29 cellular contexts compared by ENCODE assay signal in genomic region chr12:108269224-108269623, GRCh38.
"Had no signal": no experiment of that assay in that cellular context is flagged by ENCODE, and none has a peak within 500 bp of the region (broad histone marks: within the 10 kb centered on the region; RNA-seq: fewer than 3 reads in every experiment).

No MANE protein-coding gene starts in this region.

- H3K27ac Mint-ChIP-seq: dendritic cell treated with granulocyte-macrophage colony-stimulating factor and Interleukin-4, amounts not matched to agents 40 ng/mL and 50 ng/mL, for 4 days; effector memory CD8-positive, alpha-beta T cell; endodermal cell had no signal

- ATAC-seq: effector memory CD8-positive, alpha-beta T cell; esophagus mucosa; foreskin keratinocyte; gastrocnemius medialis; gastroesophageal sphincter; heart left ventricle had no signal

- H3K9me3 ChIP-seq: colonic mucosa, esophagus muscularis mucosa, esophagus squamous epithelium, gastrocnemius medialis, heart right ventricle had no signal

- H3K79me2 ChIP-seq: hepatocyte had no signal

- H3K4me3 Mint-ChIP-seq: dendritic cell treated with granulocyte-macrophage colony-stimulating factor and Interleukin-4, amounts not matched to agents 40 ng/mL and 50 ng/mL, for 4 days; effector memory CD8-positive, alpha-beta T cell; endodermal cell had no signal

- H3K4me2 ChIP-seq: hepatocyte had no signal

- FAIRE-seq: endometrium, endothelial cell of umbilical vein, frontal cortex had no signal

- H3K27me3 ChIP-seq: colonic mucosa, foreskin keratinocyte, heart left ventricle, hepatocyte had no signal

- H3K4me1 ChIP-seq: colonic mucosa, esophagus muscularis mucosa, esophagus squamous epithelium, foreskin keratinocyte, gastrocnemius medialis, gastroesophageal sphincter had no signal

- H3K36me3 ChIP-seq: colonic mucosa, esophagus muscularis mucosa, esophagus squamous epithelium, gastrocnemius medialis, gastroesophageal sphincter, heart left ventricle, heart right ventricle had no signal

- H3K9me3 Mint-ChIP-seq: dendritic cell treated with granulocyte-macrophage colony-stimulating factor and Interleukin-4, amounts not matched to agents 40 ng/mL and 50 ng/mL, for 4 days; effector memory CD8-positive, alpha-beta T cell had no signal

- DNase-seq: colonic mucosa; cortex of kidney; dermis blood vessel endothelial cell; dorsolateral prefrontal cortex; effector CD4-positive, alpha-beta T cell; effector CD8-positive, alpha-beta T cell; effector memory CD4-positive, alpha-beta T cell; effector memory CD8-positive, alpha-beta T cell; endodermal cell; erythroblast; esophagus squamous epithelium; foreskin fibroblast; foreskin keratinocyte; foreskin melanocyte; gastrocnemius medialis; glutamatergic neuron; head of caudate nucleus; heart right ventricle had no signal

- H3K27ac ChIP-seq: colonic mucosa, coronary artery, dorsolateral prefrontal cortex, epithelial cell of prostate, esophagus muscularis mucosa, esophagus squamous epithelium, foreskin keratinocyte, gastrocnemius medialis, gastroesophageal sphincter, heart left ventricle, heart right ventricle, hepatocyte had no signal

- H3K4me3 ChIP-seq: colonic mucosa, coronary artery, dorsolateral prefrontal cortex, esophagus muscularis mucosa, esophagus squamous epithelium, gastrocnemius medialis, gastroesophageal sphincter, heart left ventricle, heart right ventricle, hepatocyte had no signal

- H2AFZ ChIP-seq: hepatocyte had no signal
